In genomic region chr18:43592268-43592667, GRCh38 we compare ENCODE assay signal across 10 cellular contexts.
"Had no signal": no experiment of that assay in that cellular context is flagged by ENCODE, and none has a peak within 500 bp of the region (broad histone marks: within the 10 kb centered on the region; RNA-seq: fewer than 3 reads in every experiment).

No MANE protein-coding gene starts in this region.

- FAIRE-seq: H1, H54, HTR-8/SVneo, K562 had no signal

- H3K4me3 ChIP-seq: GM23338, K562 had no signal

- DNase-seq: H9, HCEC 1CT, HFFc6, IMR-90, KG1 had no signal

- ATAC-seq: GM23338, K562 had no signal

- H3K4me2 ChIP-seq: GM23338 had no signal
